33 cellular contexts compared by ENCODE assay signal in genomic region chr9:665296-665695, GRCh38.
"Had no signal": no experiment of that assay in that cellular context is flagged by ENCODE, and none has a peak within 500 bp of the region (broad histone marks: within the 10 kb centered on the region; RNA-seq: fewer than 3 reads in every experiment).

No MANE protein-coding gene starts in this region.

- H3K27me3 ChIP-seq: adrenal gland, body of pancreas, brain microvascular endothelial cell, breast epithelium had no signal

- ATAC-seq: activated CD8-positive, alpha-beta T cell treated with anti-CD3 and anti-CD28 coated beads for 36 hours; activated naive CD4-positive, alpha-beta T cell treated with anti-CD3 and anti-CD28 coated beads, Interleukin-2, amount 50 U/mL, for 72 hours; activated T-cell treated with anti-CD3 and anti-CD28 coated beads, Interleukin-2, amount 50 U/mL, for 4 hours; activated T-cell treated with anti-CD3 and anti-CD28 coated beads, Interleukin-2, amount 50 U/mL, for 72 hours; activated T-helper 17 cell treated with anti-CD3 and anti-CD28 coated beads, Interleukin-2, amount 50 U/mL, for 72 hours; body of pancreas had no signal

- H3K4me3 ChIP-seq: adrenal gland, body of pancreas, breast epithelium had no signal

- H3K4me1 ChIP-seq: adrenal gland, breast epithelium had no signal

- H3K36me3 ChIP-seq: adrenal gland, brain microvascular endothelial cell, breast epithelium had no signal

- H3K9me3 ChIP-seq: body of pancreas, breast epithelium had no signal

- DNase-seq: activated B cell treated with CpG ODN at 0.5 μM for 24 hours; activated CD4-positive, alpha-beta memory T cell treated with anti-CD3 and anti-CD28 coated beads for 36 hours; activated CD4-positive, alpha-beta T cell treated with anti-CD3 and anti-CD28 coated beads for 4 hours; activated CD4-positive, alpha-beta T cell treated with anti-CD3 and anti-CD28 coated beads, Interleukin-2, amount 10 ng/mL, durations not matched to agents 24 days and 14 days; activated CD4-positive, alpha-beta T cell treated with anti-CD3 and anti-CD28 coated beads, Interleukin-2, amount 50 U/mL, for 1 hour; activated CD4-positive, alpha-beta T cell treated with anti-CD3 and anti-CD28 coated beads, Interleukin-2, amount 50 U/mL, for 4 hours; activated CD4-positive, CD25-positive, alpha-beta regulatory T cell treated with anti-CD3 and anti-CD28 coated beads, Interleukin-2, amount 50 U/mL, for 72 hours; activated CD8-positive, alpha-beta memory T cell treated with anti-CD3 and anti-CD28 coated beads, Interleukin-2, amount 50 U/mL, for 4 hours; activated CD8-positive, alpha-beta T cell treated with anti-CD3 and anti-CD28 coated beads for 36 hours; activated effector memory CD4-positive, alpha-beta T cell treated with anti-CD3 and anti-CD28 coated beads, Interleukin-2, amount 50 U/mL, for 16 hours; activated gamma-delta T cell treated with Interleukin-2 at 50 U/mL for 16 hours; activated naive CD4-positive, alpha-beta T cell; activated naive CD4-positive, alpha-beta T cell treated with anti-CD3 and anti-CD28 coated beads for 36 hours; activated naive CD4-positive, alpha-beta T cell treated with anti-CD3 and anti-CD28 coated beads, Interleukin-2, amount 50 U/mL, for 16 hours; activated naive CD8-positive, alpha-beta T cell treated with anti-CD3 and anti-CD28 coated beads for 36 hours; activated T-cell treated with anti-CD3 and anti-CD28 coated beads for 4 hours; activated T-cell treated with anti-CD3 and anti-CD28 coated beads, Interleukin-2, amount 50 U/mL, for 1 hour; activated T-cell treated with anti-CD3 and anti-CD28 coated beads, Interleukin-2, amount 50 U/mL, for 4 hours; activated T-cell treated with anti-CD3 and anti-CD28 coated beads, Interleukin-2, amount 50 U/mL, for 72 hours; adrenal gland; amniotic stem cell; aorta; body of pancreas; brain microvascular endothelial cell; caudate nucleus; SW 1271; T-helper 1 cell; T-helper 2 cell; T-helper 9 cell had no signal

- H3K27ac ChIP-seq: adrenal gland, body of pancreas, brain microvascular endothelial cell, breast epithelium, VCaP had no signal
